Comparison of ENCODE assay signal across 23 cellular contexts in genomic region chr17:48162305-48162934, GRCh38. TPM values are rescaled to one million over a fixed set of nuclear protein-coding genes. Genes with fewer than 3 reads are reported as not detected.
DNase-seq lines count a peak whose midpoint lies in the region; ATAC-seq and TF ChIP-seq lines count a peak whose summit lies in the region.
"Had no signal": no experiment of that assay in that cellular context is flagged by ENCODE, and none has a peak within 500 bp of the region (broad histone marks: within the 10 kb centered on the region; RNA-seq: fewer than 3 reads in every experiment).

No MANE protein-coding gene starts in this region.

- H3K36me3 Mint-ChIP-seq in activated CD8-positive, alpha-beta T cell treated with anti-CD3 and anti-CD28 coated beads, Interleukin-2, amount 10 ng/mL, durations not matched to agents 7 days and 5 days (ENCODE audit: low read depth): peaks cover 26% of the 10 kb centered on the region
- peaks cover 53% of the 10 kb centered on the region for H3K36me3 Mint-ChIP-seq in effector memory CD8-positive, alpha-beta T cell (ENCODE audit: insufficient read depth)

- H3K27ac ChIP-seq in 22Rv1 (peak overlapping the region; percentile 96), VCaP (peak overlapping the region; percentile 75), liver (ENCODE audit: low read depth in 1 of 2, low read length in 2 of 2) (peak overlapping the region; percentile 84 to 94)
- H3K27ac ChIP-seq: breast epithelium, right atrium auricular region had no signal

- no peak overlapping the region for H3K4me3 Mint-ChIP-seq in activated CD8-positive, alpha-beta T cell treated with anti-CD3 and anti-CD28 coated beads, Interleukin-2, amount 10 ng/mL, durations not matched to agents 7 days and 5 days
- H3K4me3 Mint-ChIP-seq in effector memory CD8-positive, alpha-beta T cell: no peak overlapping the region
- H3K4me3 Mint-ChIP-seq: activated B cell treated with CpG ODN at 0.5 μM for 24 hours; activated CD4-positive, alpha-beta memory T cell treated with anti-CD3 and anti-CD28 coated beads for 36 hours; T-helper 2 cell treated with Interferon-gamma antibody and Interleukin-4, amounts not matched to agents 5 μg/mL and 100 μg/mL, for 36 hours had no signal

- peaks cover 4 to 37% (median 10%) of the 10 kb centered on the region in 4 donors for H3K4me1 ChIP-seq in liver (ENCODE audit: control insufficient read depth in 4 of 4, insufficient read depth in 4 of 4, low read length in 3 of 4)
- H3K4me1 ChIP-seq: breast epithelium, right atrium auricular region had no signal

- no peaks in the 10 kb centered on the region for H3K27me3 Mint-ChIP-seq in activated CD8-positive, alpha-beta T cell treated with anti-CD3 and anti-CD28 coated beads, Interleukin-2, amount 10 ng/mL, durations not matched to agents 7 days and 5 days (ENCODE audit: low read depth)
- no peaks in the 10 kb centered on the region for H3K27me3 Mint-ChIP-seq in effector memory CD8-positive, alpha-beta T cell
- H3K27me3 Mint-ChIP-seq: activated B cell treated with CpG ODN at 0.5 μM for 24 hours; activated CD4-positive, alpha-beta memory T cell treated with anti-CD3 and anti-CD28 coated beads for 36 hours had no signal

- H3K9me3 ChIP-seq in liver (ENCODE audit: control insufficient read depth in 4 of 4, low read length in 3 of 4): no peaks in the 10 kb centered on the region
- H3K9me3 ChIP-seq: breast epithelium, right atrium auricular region had no signal

- 37% methylated on average over 5 of the region's 5 CpGs for WGBS in liver

- TF ChIP-seq CTCF in 22Rv1 (IDR thresholded peaks at IDR 0.05) (no peak), VCaP (conservative IDR thresholded peaks at IDR 0.05) (no peak), liver (IDR thresholded peaks at IDR 0.05; ENCODE audit: low read depth, low read length, missing input control) (no peak)

- POLR2A ChIA-PET in activated CD8-positive, alpha-beta T cell treated with anti-CD3 and anti-CD28 coated beads, Interleukin-2, amount 10 ng/mL, durations not matched to agents 7 days and 5 days (lab: Charles Lee): no interaction called here

- no peaks in the 10 kb centered on the region for H3K36me3 ChIP-seq in liver (ENCODE audit: control insufficient read depth in 4 of 4, insufficient read depth in 3 of 4, low read depth in 1 of 4, low read length in 3 of 4)
- H3K36me3 ChIP-seq: breast epithelium, right atrium auricular region had no signal

- TF ChIP-seq RAD21 in liver (IDR thresholded peaks at IDR 0.05): no peak

- no peaks in the 10 kb centered on the region for H3K27me3 ChIP-seq in liver (ENCODE audit: control insufficient read depth in 4 of 4, insufficient read depth in 4 of 4, low read length in 3 of 4)
- H3K27me3 ChIP-seq: breast epithelium, right atrium auricular region had no signal

- peak overlapping the region; percentile 11 to 51 (median 51) for H3K4me3 ChIP-seq in liver (ENCODE audit: low read depth in 1 of 3, low read length in 3 of 3)
- H3K4me3 ChIP-seq: breast epithelium, right atrium auricular region had no signal

- no peak for ATAC-seq in activated CD8-positive, alpha-beta T cell treated with anti-CD3 and anti-CD28 coated beads, Interleukin-2, amount 10 ng/mL, durations not matched to agents 7 days and 5 days
- no peak for ATAC-seq in effector memory CD8-positive, alpha-beta T cell (replicated peaks)
- ATAC-seq: SK-N-SH treated with all-trans-retinoic acid at 6 μM for 48 hours had no signal

- CTCF ChIA-PET in activated CD8-positive, alpha-beta T cell treated with anti-CD3 and anti-CD28 coated beads, Interleukin-2, amount 10 ng/mL, durations not matched to agents 7 days and 5 days (lab: Charles Lee): interaction anchor here (1.2 kb wide), 1 partner anchor 12 kb away, joined by 6 read pairs; no protein-coding TSS in a partner anchor

- peaks cover 9% of the 10 kb centered on the region for H3K4me1 Mint-ChIP-seq in activated CD8-positive, alpha-beta T cell treated with anti-CD3 and anti-CD28 coated beads, Interleukin-2, amount 10 ng/mL, durations not matched to agents 7 days and 5 days (ENCODE audit: low read depth)
- peaks cover 0 to 8% of the 10 kb centered on the region in 2 donors for H3K4me1 Mint-ChIP-seq in effector memory CD8-positive, alpha-beta T cell (ENCODE audit: low read depth in 2 of 2)

- H3K27ac Mint-ChIP-seq in activated CD8-positive, alpha-beta T cell treated with anti-CD3 and anti-CD28 coated beads, Interleukin-2, amount 10 ng/mL, durations not matched to agents 7 days and 5 days: no peak overlapping the region
- H3K27ac Mint-ChIP-seq in effector memory CD8-positive, alpha-beta T cell: peak overlapping the region in 1 of 2 donors; percentile 62
- H3K27ac Mint-ChIP-seq: activated B cell treated with CpG ODN at 0.5 μM for 24 hours; activated CD4-positive, alpha-beta memory T cell treated with anti-CD3 and anti-CD28 coated beads for 36 hours; T-helper 2 cell treated with Interferon-gamma antibody and Interleukin-4, amounts not matched to agents 5 μg/mL and 100 μg/mL, for 36 hours had no signal

- DNase-seq in DMS53 (lab: John Stamatoyannopoulos, UW) (peak; percentile 90), ureter (ENCODE audit: low spot score) (no peak), RKO (ENCODE audit: low spot score) (no peak)
- DNase-seq in activated CD8-positive, alpha-beta T cell treated with anti-CD3 and anti-CD28 coated beads, Interleukin-2, amount 10 ng/mL, durations not matched to agents 7 days and 5 days: no peak
- no peak for DNase-seq in effector memory CD8-positive, alpha-beta T cell
- DNase-seq: activated B cell treated with CpG ODN at 0.5 μM for 24 hours; activated CD4-positive, alpha-beta memory T cell treated with anti-CD3 and anti-CD28 coated beads for 36 hours; activated gamma-delta T cell treated with Interleukin-2 at 50 U/mL for 16 hours; cortex of kidney; DMS 273 treated with DMSO at 0.1 percent for 48 hours; Karpas-422; kidney glomerular epithelial cell; NCI-H1048; NCI-H446; stimulated activated CD4-positive, alpha-beta T cell treated with anti-CD3 and anti-CD28 coated beads, Interleukin-12 subunit alpha, Interleukin-12 subunit beta, amount 100 ng/mL, for 4 hours; trophoblast cell had no signal

- no peaks in the 10 kb centered on the region for H3K9me3 Mint-ChIP-seq in activated CD8-positive, alpha-beta T cell treated with anti-CD3 and anti-CD28 coated beads, Interleukin-2, amount 10 ng/mL, durations not matched to agents 7 days and 5 days (ENCODE audit: insufficient read depth)
- H3K9me3 Mint-ChIP-seq in effector memory CD8-positive, alpha-beta T cell: no peaks in the 10 kb centered on the region
- H3K9me3 Mint-ChIP-seq: activated B cell treated with CpG ODN at 0.5 μM for 24 hours; activated CD4-positive, alpha-beta memory T cell treated with anti-CD3 and anti-CD28 coated beads for 36 hours; T-helper 2 cell treated with Interferon-gamma antibody and Interleukin-4, amounts not matched to agents 5 μg/mL and 100 μg/mL, for 36 hours had no signal

- peak overlapping the region; percentile 45 to 56 for H3K9ac ChIP-seq in liver (ENCODE audit: low read depth in 1 of 2, low read length in 2 of 2)

TF ChIP-seq in liver, 16 proteins besides CTCF, POLR2A, EP300 and RAD21:
- TF ChIP-seq HNF4G (IDR thresholded peaks at IDR 0.05) (no peak), YY1 (IDR thresholded peaks at IDR 0.05) (no peak), REST (IDR thresholded peaks at IDR 0.05) (peak; percentile 25), EGR1 (IDR thresholded peaks at IDR 0.05; ENCODE audit: low read depth in 2 of 2) (no peak), SP1 (IDR thresholded peaks at IDR 0.05) (no peak), TAF1 (conservative IDR thresholded peaks at IDR 0.05) (no peak), HNF4A (conservative IDR thresholded peaks at IDR 0.05) (no peak), JUND (IDR thresholded peaks at IDR 0.05) (peak in 1 of 2 donors; percentile 10), RXRA (IDR thresholded peaks at IDR 0.05) (no peak)

RNA-seq across cellular contexts. Expression of gene SNX11, which starts 54.9 kb away (rescaled TPM):
- total RNA-seq in liver (10 to 100 TPM in 1 of 2 donors, 1 to 10 TPM in 1; 7.9 to 11.4 TPM), ureter (24.3 TPM)
- polyA plus RNA-seq in liver: 1 to 10 TPM; 6.4 to 9.1 TPM
- total RNA-seq in activated CD8-positive, alpha-beta T cell treated with anti-CD3 and anti-CD28 coated beads, Interleukin-2, amount 10 ng/mL, durations not matched to agents 7 days and 5 days: 10 to 100 TPM; 33.3 to 34.2 TPM
